1 cellular context compared by ENCODE assay signal in genomic region chr14:78029471-78030372, GRCh38.
TF ChIP-seq lines count a peak whose summit lies in the region.

No MANE protein-coding gene starts in this region.

TF ChIP-seq in H1, 55 proteins besides CTCF, POLR2A, EP300 and RAD21 (continued from another document):
- TF ChIP-seq SP1 (IDR thresholded peaks at IDR 0.05; ENCODE audit: low read depth, low read length) (peak; percentile 55; the same call in 1 of the 2 replicates), KDM5A (IDR thresholded peaks at IDR 0.05; ENCODE audit: low read length) (no peak), RNF2 (IDR thresholded peaks at IDR 0.05; ENCODE audit: borderline replicate concordance, low read depth, low read length, missing control alignments, poor library complexity, severe bottlenecking) (no peak), NANOG (IDR thresholded peaks at IDR 0.05; ENCODE audit: insufficient read depth, low read depth, low read length, poor library complexity, severe bottlenecking) (peak; percentile 79)
TF ChIP-seq in H1: peak in this region for 4.
